20 cellular contexts compared by ENCODE assay signal in genomic region chr7:13288516-13288915, GRCh38.
DNase-seq lines count a peak whose midpoint lies in the region; ATAC-seq and TF ChIP-seq lines count a peak whose summit lies in the region.
"Had no signal": no experiment of that assay in that cellular context is flagged by ENCODE, and none has a peak within 500 bp of the region (broad histone marks: within the 10 kb centered on the region; RNA-seq: fewer than 3 reads in every experiment).

No MANE protein-coding gene starts in this region.

- H4K8ac ChIP-seq in IMR-90 (ENCODE audit: low read depth in 2 of 2, low read length in 2 of 2): no peak overlapping the region

- BruUV-seq in IMR-90 (replicated peaks; lab: Mats Ljungman, UMichigan): no TSS peak

- no peak overlapping the region for H3K27ac Mint-ChIP-seq in stimulated activated naive B cell treated with anti-CD40 and anti-IgM and Interleukin-4, amounts not matched to agents 10 μg/mL and 1 μg/mL and 100 μg/mL, for 72 hours
- H3K27ac Mint-ChIP-seq: CD8-positive, alpha-beta T cell; HFFc6 had no signal

- H2BK15ac ChIP-seq in IMR-90 (ENCODE audit: low read depth, low read length): no peak overlapping the region

- H3K36me3 Mint-ChIP-seq in stimulated activated naive B cell treated with anti-CD40 and anti-IgM and Interleukin-4, amounts not matched to agents 10 μg/mL and 1 μg/mL and 100 μg/mL, for 72 hours: no peaks in the 10 kb centered on the region
- H3K36me3 Mint-ChIP-seq: CD8-positive, alpha-beta T cell had no signal

- TF ChIP-seq CTCF in AG10803 (conservative IDR thresholded peaks at IDR 0.05; ENCODE audit: low read length): no peak
- no peak for TF ChIP-seq CTCF in IMR-90 (conservative IDR thresholded peaks at IDR 0.05; ENCODE audit: low read depth, low read length)
- TF ChIP-seq CTCF in fibroblast of mammary gland (conservative IDR thresholded peaks at IDR 0.05; ENCODE audit: control insufficient read depth, insufficient read depth, low read depth, low read length): no peak

- no peaks in the 10 kb centered on the region for H3K79me1 ChIP-seq in IMR-90 (ENCODE audit: low read depth in 1 of 2, low read length in 2 of 2)

- H3K56ac ChIP-seq in IMR-90 (ENCODE audit: extremely low read depth, insufficient read depth, low read length): no peak overlapping the region

- H3K4me3 ChIP-seq in AG10803 (ENCODE audit: low read length): no peak overlapping the region
- H3K4me3 ChIP-seq in IMR-90 (ENCODE audit: insufficient read depth, low read depth, low read length): no peak overlapping the region
- no peak overlapping the region for H3K4me3 ChIP-seq in adipocyte (ENCODE audit: low read length)
- H3K4me3 ChIP-seq in fibroblast of mammary gland (ENCODE audit: control insufficient read depth, low read depth, low read length): no peak overlapping the region
- H3K4me3 ChIP-seq: BLaER1 treated with 17β-estradiol and CSF1 and Interleukin-3, amounts not matched to agents 10 nM and 100 nM had no signal

- in situ Hi-C loops in IMR-90 (cut with MboI; ENCODE audit: low sequenced_read_pairs): loop anchor here (25.0 kb wide), 1 partner anchor 449 kb away; no protein-coding TSS in a partner anchor

- H2AK5ac ChIP-seq in IMR-90 (ENCODE audit: low read depth, low read length): no peak overlapping the region

- H4K91ac ChIP-seq in IMR-90 (ENCODE audit: insufficient read depth, low read depth, low read length): no peak overlapping the region

- no peaks in the 10 kb centered on the region for H3K36me3 ChIP-seq in IMR-90 (ENCODE audit: control insufficient read depth, insufficient read depth, low read length)
- H3K36me3 ChIP-seq in adipocyte (ENCODE audit: control insufficient read depth, insufficient read depth, low read length, severe bottlenecking): no peaks in the 10 kb centered on the region
- H3K36me3 ChIP-seq: BLaER1 treated with 17β-estradiol and CSF1 and Interleukin-3, amounts not matched to agents 10 nM and 100 nM had no signal

- dilution Hi-C loops in IMR-90 (cut with HindIII; ENCODE audit: low sequenced_read_pairs, unreplicated experiment): no loop called here

- no peak overlapping the region for H3K4me2 ChIP-seq in IMR-90 (ENCODE audit: low read depth, low read length)

- no peaks in the 10 kb centered on the region for H3K4me1 Mint-ChIP-seq in stimulated activated naive B cell treated with anti-CD40 and anti-IgM and Interleukin-4, amounts not matched to agents 10 μg/mL and 1 μg/mL and 100 μg/mL, for 72 hours

- H2BK120ac ChIP-seq in IMR-90 (ENCODE audit: low read depth, low read length): no peak overlapping the region

- no peak overlapping the region for H3K14ac ChIP-seq in IMR-90 (replicated peaks; ENCODE audit: low read depth, low read length)

- no peak overlapping the region for H3K27ac ChIP-seq in IMR-90 (ENCODE audit: insufficient read depth, low read length)
- H3K27ac ChIP-seq: BLaER1 treated with 17β-estradiol and CSF1 and Interleukin-3, amounts not matched to agents 10 nM and 100 nM had no signal

- H3K4ac ChIP-seq in IMR-90 (ENCODE audit: low read depth, low read length): no peak overlapping the region

- no peak overlapping the region for H2AK9ac ChIP-seq in IMR-90 (replicated peaks; ENCODE audit: low read depth, low read length, poor library complexity)

- H3K9me1 ChIP-seq in IMR-90 (ENCODE audit: insufficient read depth, low read length): no peaks in the 10 kb centered on the region

- no peak overlapping the region for H2BK5ac ChIP-seq in IMR-90 (ENCODE audit: low read depth, low read length, poor library complexity, severe bottlenecking)

- no peak for TF ChIP-seq RAD21 in IMR-90 (IDR thresholded peaks at IDR 0.05; ENCODE audit: low read length)

- no peaks in the 10 kb centered on the region for H4K20me1 ChIP-seq in IMR-90 (ENCODE audit: insufficient read depth, low read length)
- H4K20me1 ChIP-seq: BLaER1 treated with 17β-estradiol and CSF1 and Interleukin-3, amounts not matched to agents 10 nM and 100 nM had no signal

- H2AFZ ChIP-seq in IMR-90 (replicated peaks; ENCODE audit: low read length, poor library complexity): no peak overlapping the region

- H2BK20ac ChIP-seq in IMR-90 (ENCODE audit: low read depth, low read length): no peak overlapping the region

- H4K5ac ChIP-seq in IMR-90 (ENCODE audit: low read depth, low read length): no peak overlapping the region

- no peak overlapping the region for H3K18ac ChIP-seq in IMR-90 (ENCODE audit: low read depth, low read length)

- H3K27me3 Mint-ChIP-seq in stimulated activated naive B cell treated with anti-CD40 and anti-IgM and Interleukin-4, amounts not matched to agents 10 μg/mL and 1 μg/mL and 100 μg/mL, for 72 hours: no peaks in the 10 kb centered on the region

- intact Hi-C loops in IMR-90 (cut with micrococcal nuclease): loop anchor here (10.0 kb wide), 1 partner anchor 626 kb away; no protein-coding TSS in a partner anchor

- CTCF ChIA-PET in IMR-90 (lab: Yijun Ruan, JAX): no interaction called here

- POLR2A ChIA-PET in IMR-90 (lab: Charles Lee; ENCODE audit: unreplicated experiment): no interaction called here

- H3K27me3 ChIP-seq in IMR-90 (ENCODE audit: control insufficient read depth, insufficient read depth, low read length) (no peaks in the 10 kb centered on the region), adipocyte (replicated peaks; ENCODE audit: control insufficient read depth, insufficient read depth, low read length) (no peaks in the 10 kb centered on the region)
- H3K27me3 ChIP-seq: BLaER1 treated with 17β-estradiol and CSF1 and Interleukin-3, amounts not matched to agents 10 nM and 100 nM had no signal

- H3K4me1 ChIP-seq in IMR-90 (ENCODE audit: control insufficient read depth, insufficient read depth, low read length): no peaks in the 10 kb centered on the region
- H3K4me1 ChIP-seq in adipocyte (ENCODE audit: control insufficient read depth, insufficient read depth, low read length): peaks cover 12% of the 10 kb centered on the region

- DNase-seq in AG10803 (ENCODE audit: low read depth) (peak; percentile 3), IMR-90 (no peak), adipocyte (ENCODE audit: low read depth) (peak; percentile 11), fibroblast of mammary gland (ENCODE audit: low read depth) (peak; percentile 32), NCI-H1694 treated with DMSO at 0.1 percent for 48 hours (lab: John Stamatoyannopoulos, UW) (no peak)
- no peak for DNase-seq in stimulated activated CD4-positive, alpha-beta T cell treated with anti-CD3 and anti-CD28 coated beads, Interleukin-12 subunit alpha, Interleukin-12 subunit beta, amount 100 ng/mL, for 4 hours
- no peak for DNase-seq in stimulated activated naive B cell treated with anti-CD40 and anti-IgM and Interleukin-4, amounts not matched to agents 10 μg/mL and 1 μg/mL and 100 μg/mL, for 72 hours
- DNase-seq: CD8-positive, alpha-beta T cell; H7; HFFc6; KG1; MV-4-11; NCI-H1417; NCI-H187; NCI-H446 treated with DMSO at 0.1 percent for 48 hours; NCI-H526 treated with DMSO at 0.1 percent for 48 hours; SIG-M5 had no signal

- H3K23ac ChIP-seq in IMR-90 (ENCODE audit: low read depth, low read length): no peak overlapping the region

- H3K9me3 Mint-ChIP-seq in stimulated activated naive B cell treated with anti-CD40 and anti-IgM and Interleukin-4, amounts not matched to agents 10 μg/mL and 1 μg/mL and 100 μg/mL, for 72 hours: no peaks in the 10 kb centered on the region
- H3K9me3 Mint-ChIP-seq: CD8-positive, alpha-beta T cell; HFFc6 had no signal

- ATAC-seq in IMR-90 (ENCODE audit: low read depth) (no peak), HG02763 (IDR thresholded peaks at IDR 0.05; ENCODE audit: unreplicated experiment) (no peak)
- ATAC-seq in stimulated activated naive B cell treated with anti-CD40 and anti-IgM and Interleukin-4, amounts not matched to agents 10 μg/mL and 1 μg/mL and 100 μg/mL, for 72 hours (replicated peaks): no peak
- ATAC-seq: CD8-positive, alpha-beta T cell; SK-N-SH treated with all-trans-retinoic acid at 6 μM for 48 hours had no signal

- TF ChIP-seq POLR2A in IMR-90 (IDR thresholded peaks at IDR 0.05; ENCODE audit: low read depth, low read length): no peak

- H3K9ac ChIP-seq in IMR-90 (ENCODE audit: low read depth, low read length) (no peak overlapping the region), adipocyte (ENCODE audit: low read length) (no peak overlapping the region)
- H3K9ac ChIP-seq: BLaER1 treated with 17β-estradiol and CSF1 and Interleukin-3, amounts not matched to agents 10 nM and 100 nM had no signal

- H3K4me3 Mint-ChIP-seq in stimulated activated naive B cell treated with anti-CD40 and anti-IgM and Interleukin-4, amounts not matched to agents 10 μg/mL and 1 μg/mL and 100 μg/mL, for 72 hours: no peak overlapping the region
- H3K4me3 Mint-ChIP-seq: CD8-positive, alpha-beta T cell; HFFc6 had no signal

- no peaks in the 10 kb centered on the region for H3K9me3 ChIP-seq in IMR-90 (ENCODE audit: control insufficient read depth, insufficient read depth, low read length)
- no peaks in the 10 kb centered on the region for H3K9me3 ChIP-seq in adipocyte (ENCODE audit: control insufficient read depth, low read length)
- H3K9me3 ChIP-seq: BLaER1 treated with 17β-estradiol and CSF1 and Interleukin-3, amounts not matched to agents 10 nM and 100 nM had no signal

TF ChIP-seq in IMR-90, 13 proteins besides CTCF, POLR2A, EP300 and RAD21:
- TF ChIP-seq MAZ (IDR thresholded peaks at IDR 0.05; ENCODE audit: borderline replicate concordance, low read depth, low read length) (no peak), MXI1 (IDR thresholded peaks at IDR 0.05; ENCODE audit: borderline replicate concordance, low read depth, low read length) (no peak), MAFK (IDR thresholded peaks at IDR 0.05; ENCODE audit: low read depth, low read length) (peak; percentile 99), BHLHE40 (IDR thresholded peaks at IDR 0.05; ENCODE audit: low read depth, low read length) (no peak), ELK1 (IDR thresholded peaks at IDR 0.05; ENCODE audit: borderline replicate concordance, low read depth, low read length) (no peak)
TF ChIP-seq in IMR-90: peak in this region for 1.

Comparison
In these comparisons a context has a peak if more than half of its experiments do, and no peak if none do; other contexts are left out.
1. DNase-seq: peak in AG10803 (single experiment), adipocyte (single experiment) and fibroblast of mammary gland (single experiment); none in IMR-90 (single experiment), NCI-H1694 treated with DMSO at 0.1 percent for 48 hours (single experiment), stimulated activated CD4-positive, alpha-beta T cell treated with anti-CD3 and anti-CD28 coated beads, Interleukin-12 subunit alpha, Interleukin-12 subunit beta, amount 100 ng/mL, for 4 hours (single experiment) and stimulated activated naive B cell treated with anti-CD40 and anti-IgM and Interleukin-4, amounts not matched to agents 10 μg/mL and 1 μg/mL and 100 μg/mL, for 72 hours (single experiment).